Comparison of ENCODE assay signal across 2 cellular contexts in genomic region chr16:23402100-23402499, GRCh38.
TF ChIP-seq lines count a peak whose summit lies in the region.

No MANE protein-coding gene starts in this region.

TF ChIP-seq in HepG2, 621 proteins besides CTCF, POLR2A, EP300 and RAD21:
- TF ChIP-seq ZNF547 (CRISPR knock-in tag; IDR thresholded peaks at IDR 0.05) (no peak), MAFK (conservative IDR thresholded peaks at IDR 0.05 in 1 of 2, IDR thresholded peaks at IDR 0.05 in 1 of 2; ENCODE audit: low read length in 2 of 2) (peak; percentile 58 to 77; a peak in 3 of 4 replicates), MAFF (IDR thresholded peaks at IDR 0.05; ENCODE audit: low read depth, low read length) (peak; percentile 46; the same call in 1 of the 2 replicates), ATF3 (CRISPR knock-in tag; IDR thresholded peaks at IDR 0.05) (no peak), ZNF121 (CRISPR knock-in tag; IDR thresholded peaks at IDR 0.05) (no peak), ARID3A (IDR thresholded peaks at IDR 0.05; ENCODE audit: low read depth, low read length) (no peak), ZHX1 (CRISPR knock-in tag; IDR thresholded peaks at IDR 0.05; ENCODE audit: low read depth) (no peak), ZBTB7B (CRISPR knock-in tag; IDR thresholded peaks at IDR 0.05) (no peak), POGZ (CRISPR knock-in tag; IDR thresholded peaks at IDR 0.05) (no peak), ZNF790 (CRISPR knock-in tag; IDR thresholded peaks at IDR 0.05; ENCODE audit: borderline replicate concordance) (no peak)

TF ChIP-seq in K562, 482 proteins besides CTCF, POLR2A, EP300 and RAD21:
- TF ChIP-seq ZFX (CRISPR knock-in tag; IDR thresholded peaks at IDR 0.05), result no peak
- TF ChIP-seq ZNF586 (CRISPR knock-in tag; conservative IDR thresholded peaks at IDR 0.05), result no peak
- TF ChIP-seq SUPT5H (IDR thresholded peaks at IDR 0.05), result no peak
- TF ChIP-seq SETDB1 (IDR thresholded peaks at IDR 0.05; ENCODE audit: low read length), result no peak
- no peak for TF ChIP-seq ZNF395 (CRISPR knock-in tag; IDR thresholded peaks at IDR 0.05)
- 0 out of 2 replicates have a peak, but pooled peaks have one; percentile 20 for TF ChIP-seq ZNF316 (IDR thresholded peaks at IDR 0.05)
- no peak for TF ChIP-seq PKNOX1 (IDR thresholded peaks at IDR 0.05)
TF ChIP-seq in K562: peak in this region for 1.
